ENCODE assay signal across 8 cellular contexts in the genomic region with DNA sequence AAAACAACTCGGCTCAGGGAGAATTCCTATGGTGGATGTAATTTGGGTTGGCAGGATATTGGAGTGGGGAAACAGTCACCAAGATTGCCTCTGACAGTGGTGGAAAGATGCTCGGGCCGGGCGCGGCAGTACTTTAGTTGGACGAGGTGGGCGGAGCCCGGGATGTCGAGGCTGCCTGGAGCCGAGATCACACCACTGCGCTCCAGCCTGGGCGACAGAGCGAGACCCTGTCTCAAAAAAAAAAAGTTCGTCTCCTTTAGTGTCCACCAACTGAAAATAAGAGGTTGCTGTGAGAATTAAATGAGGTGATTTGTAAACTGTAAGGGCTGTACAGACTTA. TPM values are rescaled to one million over a fixed set of nuclear protein-coding genes. Genes with fewer than 3 reads are reported as not detected.
DNase-seq lines count a peak whose midpoint lies in the region; ATAC-seq and TF ChIP-seq lines count a peak whose summit lies in the region.

No MANE protein-coding gene starts in this region.

- no peaks in the 10 kb centered on the region for H3K27me3 Mint-ChIP-seq in CD4-positive, alpha-beta T cell
- no peaks in the 10 kb centered on the region for H3K27me3 Mint-ChIP-seq in activated naive CD4-positive, alpha-beta T cell treated with anti-CD3 and anti-CD28 coated beads, Interleukin-2, amount 50 U/mL, for 24 hours

- H3K36me3 ChIP-seq in Peyer's patch (peaks cover 0 to 37% (median 0%) of the 10 kb centered on the region in 3 donors), cardiac muscle cell (peaks cover 34% of the 10 kb centered on the region), prostate gland (peaks cover 5 to 8% of the 10 kb centered on the region in 2 donors)

- H3K4me1 ChIP-seq in Peyer's patch (peaks cover 0 to 27% (median 6%) of the 10 kb centered on the region in 4 donors), cardiac muscle cell (ENCODE audit: low read depth) (peaks cover 36% of the 10 kb centered on the region), prostate gland (replicated peaks) (peaks cover 2% of the 10 kb centered on the region)

- DNase-seq in CD4-positive, alpha-beta T cell, result peak in 8 of 10 experiments; percentile 14 to 56 (median 22)
- DNase-seq in Peyer's patch (peak; percentile 53 to 76 (median 76)), cardiac muscle cell (ENCODE audit: low read depth in 1 of 2, low spot score in 1 of 2) (peak; percentile 46 to 59), prostate gland (ENCODE audit: low spot score) (peak; percentile 39), DMS153 treated with DMSO at 0.1 percent for 48 hours (lab: John Stamatoyannopoulos, UW; ENCODE audit: unreplicated experiment) (no peak), NCI-H1048 (lab: John Stamatoyannopoulos, UW) (no peak)

- peak overlapping the region; percentile 75 for H3K27ac ChIP-seq in CD4-positive, alpha-beta T cell (ENCODE audit: low read depth, low read length)
- H3K27ac ChIP-seq in Peyer's patch (peak overlapping the region; percentile 77 to 95 (median 87)), cardiac muscle cell (peak overlapping the region; percentile 81), prostate gland (peak overlapping the region; percentile 81 to 84)

- TF ChIP-seq POLR2A in Peyer's patch (IDR thresholded peaks at IDR 0.05), result no peak
- no peak for TF ChIP-seq POLR2A in prostate gland (IDR thresholded peaks at IDR 0.05)

- H3K9me3 Mint-ChIP-seq in CD4-positive, alpha-beta T cell, result no peaks in the 10 kb centered on the region
- H3K9me3 Mint-ChIP-seq in activated naive CD4-positive, alpha-beta T cell treated with anti-CD3 and anti-CD28 coated beads, Interleukin-2, amount 50 U/mL, for 24 hours, result no peaks in the 10 kb centered on the region

- peak overlapping the region; percentile 93 for H3K27ac Mint-ChIP-seq in CD4-positive, alpha-beta T cell
- peak overlapping the region; percentile 99 for H3K27ac Mint-ChIP-seq in activated naive CD4-positive, alpha-beta T cell treated with anti-CD3 and anti-CD28 coated beads, Interleukin-2, amount 50 U/mL, for 24 hours

- no peak for TF ChIP-seq CTCF in CD4-positive, alpha-beta T cell (IDR thresholded peaks at IDR 0.05)
- TF ChIP-seq CTCF in Peyer's patch (IDR thresholded peaks at IDR 0.05) (no peak), cardiac muscle cell (IDR thresholded peaks at IDR 0.05; ENCODE audit: low read depth, low read length) (no peak), prostate gland (IDR thresholded peaks at IDR 0.05) (no peak)

- ATAC-seq in CD4-positive, alpha-beta T cell (ENCODE audit: poor library complexity), result peak; percentile 12
- ATAC-seq in HG02759 (IDR thresholded peaks at IDR 0.05; ENCODE audit: unreplicated experiment), result peak; percentile 26

- POLR2A ChIA-PET in CD4-positive, alpha-beta T cell (lab: Charles Lee), result interaction anchor here (0.7 to 4.6 kb wide), 33 partner anchors 8 to 306 kb away, joined by 3 to 129 read pairs (median 4); a partner anchor contains a TSS

- H3K4me3 Mint-ChIP-seq in CD4-positive, alpha-beta T cell, result peak overlapping the region; percentile 94
- H3K4me3 Mint-ChIP-seq in activated naive CD4-positive, alpha-beta T cell treated with anti-CD3 and anti-CD28 coated beads, Interleukin-2, amount 50 U/mL, for 24 hours, result peak overlapping the region; percentile 96

- no peaks in the 10 kb centered on the region for H3K9me3 ChIP-seq in CD4-positive, alpha-beta T cell (ENCODE audit: control insufficient read depth, low read length)
- H3K9me3 ChIP-seq in Peyer's patch (no peaks in the 10 kb centered on the region), cardiac muscle cell (ENCODE audit: low read depth) (no peaks in the 10 kb centered on the region), prostate gland (no peaks in the 10 kb centered on the region)

- peaks cover 50% of the 10 kb centered on the region for H3K4me1 Mint-ChIP-seq in CD4-positive, alpha-beta T cell (ENCODE audit: low read depth)
- H3K4me1 Mint-ChIP-seq in activated naive CD4-positive, alpha-beta T cell treated with anti-CD3 and anti-CD28 coated beads, Interleukin-2, amount 50 U/mL, for 24 hours, result peaks cover 38% of the 10 kb centered on the region

- under 1% methylated on average over 14 of the region's 14 CpGs for WGBS in prostate gland

- H3K4me3 ChIP-seq in Peyer's patch (peak overlapping the region; percentile 63 to 98 (median 74)), cardiac muscle cell (peak overlapping the region; percentile 88), prostate gland (peak overlapping the region; percentile 71)

- H3K36me3 Mint-ChIP-seq in CD4-positive, alpha-beta T cell (ENCODE audit: low read depth), result peaks cover 56% of the 10 kb centered on the region
- H3K36me3 Mint-ChIP-seq in activated naive CD4-positive, alpha-beta T cell treated with anti-CD3 and anti-CD28 coated beads, Interleukin-2, amount 50 U/mL, for 24 hours, result peaks cover 18% of the 10 kb centered on the region

- H3K27me3 ChIP-seq in CD4-positive, alpha-beta T cell (ENCODE audit: control insufficient read depth, insufficient read depth, low read length), result no peaks in the 10 kb centered on the region
- H3K27me3 ChIP-seq in Peyer's patch (no peaks in the 10 kb centered on the region), cardiac muscle cell (no peaks in the 10 kb centered on the region), prostate gland (replicated peaks; ENCODE audit: insufficient read depth) (no peaks in the 10 kb centered on the region)

- intact Hi-C loops in CD4-positive, alpha-beta T cell (cut with DNase I, micrococcal nuclease), result loop anchor here (1.0 to 10.0 kb wide), 5 partner anchors 41 to 499 kb away; a partner anchor contains a TSS
- intact Hi-C loops in prostate gland (cut with DNase I), result loop anchor here (2.0 to 5.0 kb wide), 2 partner anchors 95 to 152 kb away; a partner anchor contains a TSS

- CTCF ChIA-PET in CD4-positive, alpha-beta T cell (lab: Charles Lee), result interaction anchor here (0.6 to 5.1 kb wide), 29 partner anchors 8 to 287 kb away, joined by 3 to 59 read pairs (median 5); a partner anchor contains a TSS

RNA-seq across cellular contexts. Expression of a gene that starts 0.6 kb away (rescaled TPM):
- total RNA-seq in CD4-positive, alpha-beta T cell, result 10 to 100 TPM; 65.5 to 67.6 TPM
- total RNA-seq in Peyer's patch, result 10 to 100 TPM; 46.6 to 66.0 (median 56.4) TPM
- 109 and 154 TPM in 2 replicates for total RNA-seq in cardiac muscle cell
- polyA plus RNA-seq in cardiac muscle cell, result 107 and 144 TPM in 2 replicates
- total RNA-seq in prostate gland, result 100 to 1,000 TPM in 1 of 2 donors, 10 to 100 TPM in 1; 68.3 to 108 TPM

RNA-seq across cellular contexts. Expression of a gene that starts 41.4 kb away (rescaled TPM):
- total RNA-seq in CD4-positive, alpha-beta T cell, result 10 to 100 TPM; 14.3 to 16.3 TPM
- 10 to 100 TPM in 3 of 4 donors, 1 to 10 TPM in 1; 6.8 to 22.1 (median 18.1) TPM for total RNA-seq in Peyer's patch
- total RNA-seq in cardiac muscle cell, result 16.3 and 17.2 TPM in 2 replicates
- 21.7 and 26.8 TPM in 2 replicates for polyA plus RNA-seq in cardiac muscle cell
- total RNA-seq in prostate gland, result 10 to 100 TPM in 1 of 2 donors, 1 to 10 TPM in 1; 9.1 to 11.5 TPM

Comparison
In these comparisons a context has a peak if more than half of its experiments do, and no peak if none do; other contexts are left out.
1. DNase-seq: peak in CD4-positive, alpha-beta T cell (8 of 10), Peyer's patch (3 of 3), cardiac muscle cell (2 of 2) and prostate gland (single experiment); none in DMS153 treated with DMSO at 0.1 percent for 48 hours (single experiment) and NCI-H1048 (single experiment).
2. Peak in every context shown above with its lines, with median percentiles within 50 percentile points of each other: H3K27ac ChIP-seq and H3K4me3 ChIP-seq.